Comparison of ENCODE assay signal across 13 cellular contexts in genomic region chr4:158652920-158653319, GRCh38. TPM values are rescaled to one million over a fixed set of nuclear protein-coding genes. Genes with fewer than 3 reads are reported as not detected.
DNase-seq lines count a peak whose midpoint lies in the region; ATAC-seq and TF ChIP-seq lines count a peak whose summit lies in the region.
"Had no signal": no experiment of that assay in that cellular context is flagged by ENCODE, and none has a peak within 500 bp of the region (broad histone marks: within the 10 kb centered on the region; RNA-seq: fewer than 3 reads in every experiment).

No MANE protein-coding gene starts in this region.

- no peak overlapping the region for H3K27ac ChIP-seq in AG04450 (ENCODE audit: low read depth, low read length)
- H3K27ac ChIP-seq: BLaER1 had no signal

- CTCF ChIA-PET in AG04450 (lab: Charles Lee): interaction anchor here (2.7 kb wide), 1 partner anchor 27 kb away, joined by 8 read pairs; no protein-coding TSS in a partner anchor

- no peaks in the 10 kb centered on the region; the same call in 1 of the 2 replicates for H3K9me3 ChIP-seq in AG04450 (ENCODE audit: control insufficient read depth, insufficient read depth, low read length)
- H3K9me3 ChIP-seq: BLaER1 had no signal

- H3K27me3 ChIP-seq in AG04450 (ENCODE audit: control insufficient read depth, insufficient read depth, low read length): no peaks in the 10 kb centered on the region
- H3K27me3 ChIP-seq: BLaER1 had no signal

- DNase-seq in AG04450 (ENCODE audit: low read depth, low spot score): no peak
- DNase-seq in OCI-M1 (lab: John Stamatoyannopoulos, UW): peak; percentile 37
- peak; percentile 22 for DNase-seq in fibroblast of the aortic adventitia (ENCODE audit: low read depth)
- no peak for DNase-seq in DMS114 treated with DMSO at 0.1 percent for 48 hours (lab: John Stamatoyannopoulos, UW; ENCODE audit: unreplicated experiment)
- DNase-seq in stimulated activated CD4-positive, alpha-beta T cell treated with anti-CD3 and anti-CD28 coated beads, Interleukin-12 subunit alpha, Interleukin-12 subunit beta, amount 100 ng/mL, for 4 hours: no peak
- DNase-seq: NCI-H1092; NCI-H345; stimulated activated CD4-positive, alpha-beta T cell treated with anti-CD3 and anti-CD28 coated beads, Interleukin-4, amount 100 ng/mL, for 24 hours; stimulated activated naive CD4-positive, alpha-beta T cell treated with Interleukin-2 at 50 U/mL for 16 hours had no signal

- peak; percentile 53 for ATAC-seq in GM18868 (IDR thresholded peaks at IDR 0.05; ENCODE audit: unreplicated experiment)
- no peak for ATAC-seq in GM21786 (IDR thresholded peaks at IDR 0.05; ENCODE audit: unreplicated experiment)
- no peak for ATAC-seq in HG03095 (IDR thresholded peaks at IDR 0.05; ENCODE audit: unreplicated experiment)

- H3K4me3 ChIP-seq in AG04450 (ENCODE audit: low read depth, low read length): peak overlapping the region; percentile 35
- peak overlapping the region; percentile 0 for H3K4me3 ChIP-seq in fibroblast of the aortic adventitia (ENCODE audit: low read depth, low read length)
- H3K4me3 ChIP-seq: BLaER1 had no signal

- no peak for TF ChIP-seq CTCF in AG04450 (IDR thresholded peaks at IDR 0.05; ENCODE audit: low read depth, low read length)
- TF ChIP-seq CTCF in fibroblast of the aortic adventitia (IDR thresholded peaks at IDR 0.05; ENCODE audit: insufficient read depth, low read length): no peak

- POLR2A ChIA-PET in AG04450 (lab: Yijun Ruan, JAX): no interaction called here

RNA-seq across cellular contexts. Expression of gene C4orf46, which starts 18.8 kb away (rescaled TPM):
- 13.8 and 15.7 TPM in 2 replicates for polyA plus RNA-seq in AG04450 (2011; rRNA removed)
- polyA minus RNA-seq in AG04450 (2011; rRNA and poly(A)+ RNA removed): 2.8 and 6.0 TPM in 2 replicates
- 4.3 and 63.4 TPM in 2 replicates for total RNA-seq in fibroblast of the aortic adventitia (ENCODE audit: low replicate concordance)

RNA-seq across cellular contexts. Expression of gene ETFDH, which starts 19.2 kb away (rescaled TPM):
- 26.9 and 35.2 TPM in 2 replicates for polyA plus RNA-seq in AG04450 (2011; rRNA removed)
- 6.5 and 11.6 TPM in 2 replicates for polyA minus RNA-seq in AG04450 (2011; rRNA and poly(A)+ RNA removed)
- 20.9 and 42.3 TPM in 2 replicates for total RNA-seq in fibroblast of the aortic adventitia (ENCODE audit: low replicate concordance)

Comparison
In these comparisons a context has a peak if more than half of its experiments do, and no peak if none do; other contexts are left out.
1. DNase-seq: peak in OCI-M1 (single experiment) and fibroblast of the aortic adventitia (single experiment); none in AG04450 (single experiment), DMS114 treated with DMSO at 0.1 percent for 48 hours (single experiment) and stimulated activated CD4-positive, alpha-beta T cell treated with anti-CD3 and anti-CD28 coated beads, Interleukin-12 subunit alpha, Interleukin-12 subunit beta, amount 100 ng/mL, for 4 hours (single experiment).